In the genomic region with DNA sequence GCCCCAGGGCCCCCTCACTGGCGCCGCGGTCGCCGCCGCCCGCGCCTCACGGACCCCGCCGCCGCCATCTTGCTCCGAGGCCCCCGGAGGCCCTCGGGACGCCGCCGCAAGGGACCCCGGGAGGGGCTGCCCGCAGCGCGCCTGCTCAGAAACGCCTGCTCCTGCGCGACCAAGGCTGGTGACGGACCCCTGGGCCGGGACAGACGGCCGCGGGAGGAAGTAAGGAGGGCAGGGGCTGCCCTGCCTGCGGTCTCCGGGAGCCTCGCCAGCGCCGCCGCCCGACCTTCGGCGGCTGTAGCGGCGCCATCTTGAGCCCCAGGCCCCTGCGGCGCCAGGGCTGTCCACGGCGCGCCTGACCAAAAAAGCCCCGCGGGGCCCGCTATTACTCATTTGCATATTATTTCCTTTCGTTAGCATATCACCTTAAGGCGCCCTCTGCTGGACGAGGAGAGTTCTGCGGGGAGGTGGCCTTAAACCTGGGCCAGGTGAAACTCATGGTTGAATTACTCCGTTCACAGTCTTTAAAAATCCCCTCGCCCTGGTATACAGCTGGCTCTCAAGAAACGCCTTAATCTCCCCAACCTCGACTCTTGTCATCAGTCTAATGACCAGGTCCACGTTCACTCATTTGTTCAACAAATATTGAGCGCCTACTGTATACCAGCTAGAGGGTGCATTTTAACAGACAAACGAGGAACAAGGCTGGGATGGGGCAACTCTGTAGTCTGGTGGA, we compare ENCODE assay signal across 8 cellular contexts. TPM values are rescaled to one million over a fixed set of nuclear protein-coding genes. Genes with fewer than 3 reads are reported as not detected.
DNase-seq lines count a peak whose midpoint lies in the region; ATAC-seq and TF ChIP-seq lines count a peak whose summit lies in the region.

A gene with protein sequence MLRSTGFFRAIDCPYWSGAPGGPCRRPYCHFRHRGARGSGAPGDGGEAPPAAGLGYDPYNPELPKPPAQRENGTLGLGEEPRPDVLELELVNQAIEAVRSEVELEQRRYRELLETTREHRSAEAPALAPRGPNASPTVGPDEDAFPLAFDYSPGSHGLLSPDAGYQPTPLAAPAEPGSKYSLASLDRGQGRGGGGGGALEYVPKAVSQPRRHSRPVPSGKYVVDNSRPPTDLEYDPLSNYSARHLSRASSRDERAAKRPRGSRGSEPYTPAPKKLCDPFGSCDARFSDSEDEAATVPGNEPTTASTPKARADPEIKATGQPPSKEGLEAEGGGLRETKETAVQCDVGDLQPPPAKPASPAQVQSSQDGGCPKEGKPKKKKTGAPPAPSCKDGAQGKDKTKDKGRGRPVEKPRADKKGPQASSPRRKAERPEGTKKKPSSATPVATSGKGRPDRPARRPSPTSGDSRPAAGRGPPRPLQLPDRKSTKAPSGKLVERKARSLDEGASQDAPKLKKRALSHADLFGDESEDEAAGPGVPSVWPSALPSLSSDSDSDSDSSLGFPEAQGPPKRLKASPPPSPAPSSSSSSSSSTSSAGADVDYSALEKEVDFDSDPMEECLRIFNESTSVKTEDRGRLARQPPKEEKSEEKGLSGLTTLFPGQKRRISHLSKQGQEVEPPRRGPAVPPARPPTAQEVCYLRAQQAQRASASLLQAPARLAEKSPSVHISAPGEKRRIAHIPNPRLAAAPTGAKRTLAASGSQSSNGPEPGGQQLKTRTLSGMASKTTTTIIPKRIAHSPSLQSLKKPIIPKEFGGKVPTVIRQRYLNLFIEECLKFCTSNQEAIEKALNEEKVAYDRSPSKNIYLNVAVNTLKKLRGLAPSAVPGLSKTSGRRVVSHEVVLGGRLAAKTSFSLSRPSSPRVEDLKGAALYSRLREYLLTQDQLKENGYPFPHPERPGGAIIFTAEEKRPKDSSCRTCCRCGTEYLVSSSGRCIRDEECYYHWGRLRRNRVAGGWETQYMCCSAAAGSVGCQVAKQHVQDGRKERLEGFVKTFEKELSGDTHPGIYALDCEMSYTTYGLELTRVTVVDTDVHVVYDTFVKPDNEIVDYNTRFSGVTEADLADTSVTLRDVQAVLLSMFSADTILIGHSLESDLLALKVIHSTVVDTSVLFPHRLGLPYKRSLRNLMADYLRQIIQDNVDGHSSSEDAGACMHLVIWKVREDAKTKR (minus strand): TSS at position 85 of the 733 bp plus-strand sequence. CDS start 125 bp downstream, outside the sequence.

- ATAC-seq in GM23338: peak; percentile 32
- ATAC-seq in natural killer cell treated with Interleukin-12 subunit alpha and Interleukin-12 subunit beta and Interleukin-15 and Interleukin-18, amount 100 ng/mL, for 72 hours: peak; percentile 87 to 92
- peak; percentile 74 for ATAC-seq in stimulated activated naive CD8-positive, alpha-beta T cell treated with anti-CD3 and anti-CD28 coated beads, Interleukin-15, Interleukin-2, amounts not matched to agents 100 U/mL and 50 U/mL, for 24 hours

- H3K9me2 ChIP-seq in GM23338 (ENCODE audit: insufficient read depth): no peaks in the 10 kb centered on the region

- peaks cover 2% of the 10 kb centered on the region; the same call in 2 of the 3 replicates for H3K36me3 Mint-ChIP-seq in GM23338 (ENCODE audit: low read depth)
- no peaks in the 10 kb centered on the region for H3K36me3 Mint-ChIP-seq in natural killer cell treated with Interleukin-12 subunit alpha and Interleukin-12 subunit beta and Interleukin-15 and Interleukin-18, amount 100 ng/mL, for 72 hours

- H3K27me3 ChIP-seq in GM23338 (ENCODE audit: insufficient read depth): no peaks in the 10 kb centered on the region

- H4K20me1 ChIP-seq in GM23338 (replicated peaks; ENCODE audit: insufficient read depth): peaks cover 15% of the 10 kb centered on the region

- 0 out of 3 replicates have a peak, but pooled peaks cover 2% of the 10 kb centered on the region for H3K9me3 Mint-ChIP-seq in GM23338
- H3K9me3 Mint-ChIP-seq in natural killer cell treated with Interleukin-12 subunit alpha and Interleukin-12 subunit beta and Interleukin-15 and Interleukin-18, amount 100 ng/mL, for 72 hours: no peaks in the 10 kb centered on the region

- DNase-seq in EL (peak; percentile 93), GM23338 (ENCODE audit: low spot score) (peak; percentile 97), RPMI8226 (peak; percentile 97), fibroblast of peridontal ligament (ENCODE audit: extremely low read depth) (peak; percentile 92)
- DNase-seq in activated T-helper 1 cell treated with anti-CD3 and anti-CD28 coated beads, Interleukin-2, amount 50 U/mL, for 16 hours (ENCODE audit: low read depth in 1 of 2, low spot score in 1 of 2): peak; percentile 95 to 97
- DNase-seq in natural killer cell treated with Interleukin-12 subunit alpha and Interleukin-12 subunit beta and Interleukin-15 and Interleukin-18, amount 100 ng/mL, for 72 hours (ENCODE audit: low spot score): peak; percentile 95
- peak; percentile 98 for DNase-seq in stimulated activated naive CD8-positive, alpha-beta T cell treated with anti-CD3 and anti-CD28 coated beads, Interleukin-15, Interleukin-2, amounts not matched to agents 100 U/mL and 50 U/mL, for 24 hours

- peak within 1 kb of the TSS; percentile 96 for H3K27ac ChIP-seq in GM23338 (ENCODE audit: low read depth)

- peak; percentile 86 to 88 for TF ChIP-seq CTCF in GM23338 (conservative IDR thresholded peaks at IDR 0.05; ENCODE audit: low read depth in 2 of 2)
- TF ChIP-seq CTCF in LNCAP (IDR thresholded peaks at IDR 0.05): peak; percentile 87

- peaks cover 28% of the 10 kb centered on the region for H3K27me3 Mint-ChIP-seq in GM23338 (ENCODE audit: insufficient read depth, low read depth, poor library complexity)
- no peaks in the 10 kb centered on the region for H3K27me3 Mint-ChIP-seq in natural killer cell treated with Interleukin-12 subunit alpha and Interleukin-12 subunit beta and Interleukin-15 and Interleukin-18, amount 100 ng/mL, for 72 hours

- H3K27ac Mint-ChIP-seq in GM23338: peak within 1 kb of the TSS; percentile 94
- peak within 1 kb of the TSS; percentile 92 to 95 for H3K27ac Mint-ChIP-seq in natural killer cell treated with Interleukin-12 subunit alpha and Interleukin-12 subunit beta and Interleukin-15 and Interleukin-18, amount 100 ng/mL, for 72 hours

- peak within 1 kb of the TSS; percentile 98 for H3K4me2 ChIP-seq in GM23338

- peak within 1 kb of the TSS; percentile 90 for H3K4me3 Mint-ChIP-seq in GM23338
- peak within 1 kb of the TSS; percentile 96 for H3K4me3 Mint-ChIP-seq in natural killer cell treated with Interleukin-12 subunit alpha and Interleukin-12 subunit beta and Interleukin-15 and Interleukin-18, amount 100 ng/mL, for 72 hours

- no peaks in the 10 kb centered on the region for H3K36me3 ChIP-seq in GM23338 (ENCODE audit: insufficient read depth)

- peaks cover 38% of the 10 kb centered on the region for H3K4me1 Mint-ChIP-seq in GM23338
- peaks cover 27 to 46% of the 10 kb centered on the region in 2 donors for H3K4me1 Mint-ChIP-seq in natural killer cell treated with Interleukin-12 subunit alpha and Interleukin-12 subunit beta and Interleukin-15 and Interleukin-18, amount 100 ng/mL, for 72 hours (ENCODE audit: low read depth in 2 of 2)

- H3K4me3 ChIP-seq in GM23338: peak within 1 kb of the TSS; percentile 96

- no peak within 1 kb of the TSS for H2AFZ ChIP-seq in GM23338

- peaks cover 20% of the 10 kb centered on the region for H3F3A ChIP-seq in GM23338 (replicated peaks; ENCODE audit: low read depth)

- peaks cover 3% of the 10 kb centered on the region; the same call in 1 of the 2 replicates for H3K4me1 ChIP-seq in GM23338 (ENCODE audit: insufficient read depth)

- H3K79me2 ChIP-seq in GM23338 (replicated peaks; ENCODE audit: insufficient read depth): peaks cover 45% of the 10 kb centered on the region

TF ChIP-seq in GM23338, 12 proteins besides CTCF, POLR2A, EP300 and RAD21:
- no peak for TF ChIP-seq EZH2phosphoT487 (IDR thresholded peaks at IDR 0.05; ENCODE audit: unreplicated experiment)
- TF ChIP-seq, protein P1, sequence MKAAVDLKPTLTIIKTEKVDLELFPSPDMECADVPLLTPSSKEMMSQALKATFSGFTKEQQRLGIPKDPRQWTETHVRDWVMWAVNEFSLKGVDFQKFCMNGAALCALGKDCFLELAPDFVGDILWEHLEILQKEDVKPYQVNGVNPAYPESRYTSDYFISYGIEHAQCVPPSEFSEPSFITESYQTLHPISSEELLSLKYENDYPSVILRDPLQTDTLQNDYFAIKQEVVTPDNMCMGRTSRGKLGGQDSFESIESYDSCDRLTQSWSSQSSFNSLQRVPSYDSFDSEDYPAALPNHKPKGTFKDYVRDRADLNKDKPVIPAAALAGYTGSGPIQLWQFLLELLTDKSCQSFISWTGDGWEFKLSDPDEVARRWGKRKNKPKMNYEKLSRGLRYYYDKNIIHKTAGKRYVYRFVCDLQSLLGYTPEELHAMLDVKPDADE (IDR thresholded peaks at IDR 0.05): peak; percentile 49
- TF ChIP-seq JUNB (IDR thresholded peaks at IDR 0.05; ENCODE audit: unreplicated experiment): no peak
- TF ChIP-seq CREB1 (CRISPR knock-in tag; IDR thresholded peaks at IDR 0.05; ENCODE audit: low read depth): peak; percentile 12; the same call in 1 of the 2 replicates
- no peak for TF ChIP-seq EZH2 (IDR thresholded peaks at IDR 0.05; ENCODE audit: low read depth, unreplicated experiment)

RNA-seq across cellular contexts. Expression of the gene that starts here (rescaled TPM):
- 28.4 and 90.1 TPM in 2 replicates for total RNA-seq in GM23338 (2014; rRNA removed; shearing (Covaris generic))
- polyA plus RNA-seq in GM23338 (2016; fragmentation: Nextera tagmentation; extraction: Ambion mirVana): 20.2 and 23.5 TPM in 2 replicates
- total RNA-seq in natural killer cell treated with Interleukin-12 subunit alpha and Interleukin-12 subunit beta and Interleukin-15 and Interleukin-18, amount 100 ng/mL, for 72 hours: 100 to 1,000 TPM in 1 of 2 donors, 10 to 100 TPM in 1; 69.1 to 103 TPM

Comparison
In these comparisons a context has a peak if more than half of its experiments do, and no peak if none do; other contexts are left out.
1. Peak in every context shown above with its lines: DNase-seq, ATAC-seq, H3K4me3 ChIP-seq and H3K27ac ChIP-seq.
2. ATAC-seq: peak in every context shown above with its lines; median percentile 90 in natural killer cell treated with Interleukin-12 subunit alpha and Interleukin-12 subunit beta and Interleukin-15 and Interleukin-18, amount 100 ng/mL, for 72 hours; 74 in stimulated activated naive CD8-positive, alpha-beta T cell treated with anti-CD3 and anti-CD28 coated beads, Interleukin-15, Interleukin-2, amounts not matched to agents 100 U/mL and 50 U/mL, for 24 hours; 32 in GM23338.